In genomic region chrX:134241960-134242619, GRCh38 we compare ENCODE assay signal across 19 cellular contexts. TPM values are rescaled to one million over a fixed set of nuclear protein-coding genes. Genes with fewer than 3 reads are reported as not detected.
"Had no signal": no experiment of that assay in that cellular context is flagged by ENCODE, and none has a peak within 500 bp of the region (broad histone marks: within the 10 kb centered on the region; RNA-seq: fewer than 3 reads in every experiment).

No MANE protein-coding gene starts in this region.

- H3K36me3 ChIP-seq: neutrophil, sigmoid colon, tibial artery had no signal

- H3K4me1 ChIP-seq: parathyroid adenoma, sigmoid colon had no signal

- H3K9ac ChIP-seq: parathyroid adenoma had no signal

- H3K27ac Mint-ChIP-seq: activated CD4-positive, alpha-beta memory T cell treated with anti-CD3 and anti-CD28 coated beads for 36 hours; activated CD8-positive, alpha-beta memory T cell treated with anti-CD3 and anti-CD28 coated beads, Interleukin-2, amount 10 ng/mL, durations not matched to agents 7 days and 5 days; activated naive CD8-positive, alpha-beta T cell treated with anti-CD3 and anti-CD28 coated beads, Interleukin-2, amount 10 ng/mL, durations not matched to agents 7 days and 5 days; activated T-helper 2 cell treated with anti-CD3 and anti-CD28 coated beads, Interferon-gamma antibody, Interleukin-2, Interleukin-4, amounts not matched to agents 10 μg/mL and 5 μg/mL and 100 μg/mL, durations not matched to agents 14 hours and 24 hours and 36 hours; naive thymus-derived CD4-positive, alpha-beta T cell; stimulated activated naive B cell treated with anti-CD40 and anti-IgM and Interleukin-4, amounts not matched to agents 10 μg/mL and 1 μg/mL and 100 μg/mL, for 72 hours had no signal

- H3K36me3 Mint-ChIP-seq: activated CD4-positive, alpha-beta memory T cell treated with anti-CD3 and anti-CD28 coated beads for 36 hours; activated CD8-positive, alpha-beta memory T cell treated with anti-CD3 and anti-CD28 coated beads, Interleukin-2, amount 10 ng/mL, durations not matched to agents 7 days and 5 days; activated naive CD8-positive, alpha-beta T cell treated with anti-CD3 and anti-CD28 coated beads, Interleukin-2, amount 10 ng/mL, durations not matched to agents 7 days and 5 days; stimulated activated naive B cell treated with anti-CD40 and anti-IgM and Interleukin-4, amounts not matched to agents 10 μg/mL and 1 μg/mL and 100 μg/mL, for 72 hours had no signal

- H3K9me3 Mint-ChIP-seq: activated CD4-positive, alpha-beta memory T cell treated with anti-CD3 and anti-CD28 coated beads for 36 hours; activated naive CD8-positive, alpha-beta T cell treated with anti-CD3 and anti-CD28 coated beads, Interleukin-2, amount 10 ng/mL, durations not matched to agents 7 days and 5 days; activated T-helper 2 cell treated with anti-CD3 and anti-CD28 coated beads, Interferon-gamma antibody, Interleukin-2, Interleukin-4, amounts not matched to agents 10 μg/mL and 5 μg/mL and 100 μg/mL, durations not matched to agents 14 hours and 24 hours and 36 hours; naive thymus-derived CD4-positive, alpha-beta T cell; stimulated activated naive B cell treated with anti-CD40 and anti-IgM and Interleukin-4, amounts not matched to agents 10 μg/mL and 1 μg/mL and 100 μg/mL, for 72 hours had no signal

- H3K4me3 Mint-ChIP-seq: activated CD4-positive, alpha-beta memory T cell treated with anti-CD3 and anti-CD28 coated beads for 36 hours; activated CD8-positive, alpha-beta memory T cell treated with anti-CD3 and anti-CD28 coated beads, Interleukin-2, amount 10 ng/mL, durations not matched to agents 7 days and 5 days; activated naive CD8-positive, alpha-beta T cell treated with anti-CD3 and anti-CD28 coated beads, Interleukin-2, amount 10 ng/mL, durations not matched to agents 7 days and 5 days; stimulated activated naive B cell treated with anti-CD40 and anti-IgM and Interleukin-4, amounts not matched to agents 10 μg/mL and 1 μg/mL and 100 μg/mL, for 72 hours had no signal

- H3K27ac ChIP-seq: epithelial cell of prostate, hepatocyte, neutrophil, parathyroid adenoma, sigmoid colon, tibial artery, VCaP had no signal

- H3K4me1 Mint-ChIP-seq: activated CD8-positive, alpha-beta memory T cell treated with anti-CD3 and anti-CD28 coated beads, Interleukin-2, amount 10 ng/mL, durations not matched to agents 7 days and 5 days; stimulated activated naive B cell treated with anti-CD40 and anti-IgM and Interleukin-4, amounts not matched to agents 10 μg/mL and 1 μg/mL and 100 μg/mL, for 72 hours had no signal

- H3K4me3 ChIP-seq: hepatocyte, sigmoid colon, tibial artery had no signal

- ATAC-seq: activated CD8-positive, alpha-beta memory T cell treated with anti-CD3 and anti-CD28 coated beads, Interleukin-2, amount 10 ng/mL, durations not matched to agents 7 days and 5 days; naive thymus-derived CD4-positive, alpha-beta T cell; stimulated activated naive B cell treated with anti-CD40 and anti-IgM and Interleukin-4, amounts not matched to agents 10 μg/mL and 1 μg/mL and 100 μg/mL, for 72 hours had no signal

- H3K4me2 ChIP-seq: hepatocyte had no signal

- H2AFZ ChIP-seq: hepatocyte, parathyroid adenoma had no signal

- H3K79me2 ChIP-seq: hepatocyte, parathyroid adenoma had no signal

- DNase-seq: activated CD4-positive, alpha-beta memory T cell treated with anti-CD3 and anti-CD28 coated beads for 36 hours; activated CD8-positive, alpha-beta memory T cell treated with anti-CD3 and anti-CD28 coated beads, Interleukin-2, amount 10 ng/mL, durations not matched to agents 7 days and 5 days; activated naive CD4-positive, alpha-beta T cell treated with Interleukin-2 at 50 U/mL for 16 hours; activated naive CD8-positive, alpha-beta T cell treated with anti-CD3 and anti-CD28 coated beads, Interleukin-2, amount 10 ng/mL, durations not matched to agents 7 days and 5 days; cerebellar nuclear complex; dermis blood vessel endothelial cell; foreskin fibroblast; mesendoderm; naive thymus-derived CD4-positive, alpha-beta T cell; sigmoid colon; stimulated activated CD4-positive, alpha-beta T cell treated with anti-CD3 and anti-CD28 coated beads, Interleukin-4, amount 100 ng/mL, for 4 hours; stimulated activated naive B cell treated with anti-CD40 and anti-IgM and Interleukin-4, amounts not matched to agents 10 μg/mL and 1 μg/mL and 100 μg/mL, for 72 hours; tibial artery had no signal

- H3K9me3 ChIP-seq: neutrophil, sigmoid colon, tibial artery had no signal

- H3K27me3 ChIP-seq: hepatocyte, sigmoid colon, tibial artery had no signal

RNA-seq across cellular contexts. Expression of gene CCDC160, which starts 5.1 kb away (rescaled TPM):
- total RNA-seq: activated CD4-positive, alpha-beta memory T cell treated with anti-CD3 and anti-CD28 coated beads for 36 hours; activated CD8-positive, alpha-beta memory T cell treated with anti-CD3 and anti-CD28 coated beads, Interleukin-2, amount 10 ng/mL, durations not matched to agents 7 days and 5 days; activated naive CD8-positive, alpha-beta T cell treated with anti-CD3 and anti-CD28 coated beads, Interleukin-2, amount 10 ng/mL, durations not matched to agents 7 days and 5 days; activated T-helper 2 cell treated with anti-CD3 and anti-CD28 coated beads, Interferon-gamma antibody, Interleukin-2, Interleukin-4, amounts not matched to agents 10 μg/mL and 5 μg/mL and 100 μg/mL, durations not matched to agents 14 hours and 24 hours and 36 hours; dermis blood vessel endothelial cell; naive thymus-derived CD4-positive, alpha-beta T cell had no signal
- polyA plus RNA-seq: naive thymus-derived CD4-positive, alpha-beta T cell had no signal
